ENCODE assay signal across 6 cellular contexts in the genomic region with DNA sequence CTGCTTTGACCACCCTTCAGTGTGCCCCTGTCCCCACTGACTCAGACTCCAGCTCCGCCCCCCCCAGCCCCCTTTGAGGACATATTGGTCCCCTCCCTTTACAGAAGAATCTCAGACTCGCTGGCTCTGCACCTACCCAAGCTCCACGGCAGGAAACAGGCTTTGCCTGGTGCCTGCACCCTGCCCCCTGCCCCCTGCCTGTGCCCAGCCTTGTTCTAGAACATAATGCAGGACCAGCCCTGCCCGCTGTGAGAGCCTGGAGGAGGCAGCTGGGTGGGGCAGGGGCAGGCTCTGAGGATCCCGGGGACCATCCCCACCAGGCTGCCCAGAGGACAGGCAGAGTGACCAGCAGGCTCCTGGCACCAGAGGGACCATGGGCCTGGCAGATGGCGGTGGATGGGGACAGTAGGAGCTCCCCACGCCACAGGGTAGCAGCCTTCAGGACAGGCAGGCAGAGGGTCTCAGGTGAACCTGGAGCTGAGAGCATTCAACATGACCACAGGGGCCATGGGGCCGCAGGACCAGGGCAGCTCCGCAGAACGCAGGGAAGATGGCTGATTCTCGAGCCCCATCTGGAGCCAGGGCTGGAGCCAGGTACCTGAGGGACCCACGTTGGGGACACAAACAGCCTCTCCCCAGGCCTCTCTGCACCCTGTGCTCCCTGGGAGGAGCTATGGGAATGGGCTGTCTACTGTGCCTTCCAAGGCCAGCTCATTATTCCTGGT.
DNase-seq lines count a peak whose midpoint lies in the region; ATAC-seq, FAIRE-seq and TF ChIP-seq lines count a peak whose summit lies in the region.
"Not testable (repeated sequence)": the region's sequence is repeated elsewhere in the genome, so short reads cannot be mapped to it uniquely, and the experiment has no call there.

No MANE protein-coding gene starts in this region.

- H4K20me1 ChIP-seq in HepG2 (ENCODE audit: insufficient read depth, low read length) = not testable (repeated sequence)

- H3K36me3 ChIP-seq in HepG2 (replicated peaks in 1 of 2; ENCODE audit: control insufficient read depth in 1 of 2, insufficient read depth in 2 of 2, low read length in 2 of 2); spleen; upper lobe of right lung: not testable (repeated sequence)

- not testable (repeated sequence) for H3K27ac ChIP-seq in coronary artery; HepG2 (ENCODE audit: extremely low read length, insufficient read depth, low read length); spleen; upper lobe of right lung

- TF ChIP-seq RAD21 in HepG2 (CRISPR knock-in tag; IDR thresholded peaks at IDR 0.05) = not testable (repeated sequence)

- ATAC-seq in HepG2 = peak; percentile 31; the same call in 2 of the 3 replicates
- ATAC-seq in upper lobe of right lung = peak; percentile 14

- DNase-seq in SKM-1 treated with dmso at 0.1 percent for 144 hours (lab: John Stamatoyannopoulos, UW; ENCODE audit: unreplicated experiment) = peak; percentile 43
- DNase-seq in coronary artery (ENCODE audit: low spot score) = peak; percentile 35
- not testable (repeated sequence) for DNase-seq in HepG2 (ENCODE audit: low spot score)
- peak; percentile 64 for DNase-seq in mesenteric fat pad (ENCODE audit: low spot score)
- peak; percentile 51 for DNase-seq in spleen
- peak; percentile 32 for DNase-seq in upper lobe of right lung

- CTCF ChIA-PET in HepG2 (lab: Yijun Ruan, JAX; ENCODE audit: low intra/inter-chr PET ratio, low total read pairs) = not testable (repeated sequence)

- not testable (repeated sequence) for H2AFZ ChIP-seq in HepG2 (ENCODE audit: low read length)

- POLR2A ChIA-PET in HepG2 (lab: Yijun Ruan, JAX) = not testable (repeated sequence)

- H3K9ac ChIP-seq in HepG2 (ENCODE audit: insufficient read depth, low read depth, low read length) = not testable (repeated sequence)

- FAIRE-seq in HepG2 (lab: Jason Lieb, UNC) = not testable (repeated sequence)

- not testable (repeated sequence) for H3K9me3 ChIP-seq in HepG2 (ENCODE audit: low read length); upper lobe of right lung
- H3K9me3 ChIP-seq in spleen = peaks cover 0 to 46% (median 16%) of the 10 kb centered on the region in 8 donors

- not testable (repeated sequence) for H3K79me2 ChIP-seq in HepG2 (ENCODE audit: insufficient read depth, low read length)

- not testable (repeated sequence) for TF ChIP-seq CTCF in coronary artery (IDR thresholded peaks at IDR 0.05); HepG2 (CRISPR knock-in tag; IDR thresholded peaks at IDR 0.05); spleen (IDR thresholded peaks at IDR 0.05 in 8 of 11, conservative IDR thresholded peaks at IDR 0.05 in 3 of 11); upper lobe of right lung (IDR thresholded peaks at IDR 0.05)

- not testable (repeated sequence) for H3K4me1 ChIP-seq in HepG2 (ENCODE audit: insufficient read depth, low read length); spleen; upper lobe of right lung

- intact Hi-C loops in HepG2 (cut with micrococcal nuclease; ENCODE audit: unreplicated experiment); spleen (cut with DNase I; ENCODE audit: low total_unique reads); upper lobe of right lung (cut with DNase I): not testable (repeated sequence)

- H3K4me3 ChIP-seq in coronary artery; HepG2 (replicated peaks in 1 of 3; ENCODE audit: insufficient read depth in 1 of 3, low read depth in 2 of 3, low read length in 3 of 3); spleen; upper lobe of right lung: not testable (repeated sequence)

- TF ChIP-seq POLR2A in HepG2 (IDR thresholded peaks at IDR 0.05; ENCODE audit: insufficient read depth in 1 of 2, low read depth in 2 of 2, low read length in 2 of 2); spleen (IDR thresholded peaks at IDR 0.05): not testable (repeated sequence)

- not testable (repeated sequence) for H3K27me3 ChIP-seq in HepG2 (ENCODE audit: control insufficient read depth in 1 of 2, insufficient read depth in 2 of 2, low read length in 2 of 2); spleen (replicated peaks in 1 of 7); upper lobe of right lung

- WGBS in HepG2 (ENCODE audit: low lambda C conversion rate) = 38% methylated on average over 8 of the region's 12 CpGs
- 58 to 73% (median 71%) methylated on average over 7 to 12 of the region's 12 CpGs for WGBS in spleen, 5 donors

- BruUV-seq in HepG2 (replicated peaks; lab: Mats Ljungman, UMichigan) = not testable (repeated sequence)

- in situ Hi-C loops in HepG2 (cut with HindIII; ENCODE audit: extremely low pct_ligation_motif_present, low pct_unique_long_range_greater_than_20kb) = not testable (repeated sequence)

- H3K4me2 ChIP-seq in HepG2 (ENCODE audit: low read depth, low read length) = not testable (repeated sequence)

- TF ChIP-seq EP300 in HepG2 (IDR thresholded peaks at IDR 0.05; ENCODE audit: low read depth in 2 of 2, low read length in 2 of 2); HepG2 (CRISPR knock-in tag; IDR thresholded peaks at IDR 0.05; ENCODE audit: borderline replicate concordance): not testable (repeated sequence)
